ENCODE assay signal across 12 cellular contexts in the genomic region with DNA sequence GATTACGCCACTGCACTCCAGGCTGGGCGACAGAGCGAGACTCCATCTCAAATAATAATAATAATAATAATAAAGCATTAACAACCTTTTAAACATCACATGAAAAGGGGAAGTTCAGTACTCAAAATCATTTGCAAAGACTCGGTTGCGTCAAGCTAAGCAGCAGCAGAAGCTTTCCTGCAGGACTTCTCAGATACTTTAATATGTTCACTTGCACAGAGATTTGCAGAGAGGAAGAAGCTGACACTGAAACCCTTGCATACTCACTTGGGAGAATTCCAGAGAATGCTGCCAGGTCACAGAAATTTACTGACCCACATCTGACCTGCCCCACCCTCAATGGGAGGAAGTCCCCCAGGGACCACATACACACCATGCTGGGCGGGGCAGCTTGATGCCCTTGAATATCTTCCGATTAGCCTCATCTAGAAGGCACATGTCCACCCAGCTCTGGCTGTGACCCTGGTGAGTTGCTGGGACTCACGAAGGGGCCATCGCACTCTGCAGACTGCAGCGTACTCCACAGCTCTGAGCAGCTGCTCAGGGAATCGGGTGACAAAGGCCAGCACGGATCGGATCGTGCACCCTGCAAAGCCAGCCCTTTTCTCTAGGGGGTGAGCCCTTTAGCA.
DNase-seq lines count a peak whose midpoint lies in the region; ATAC-seq, FAIRE-seq and TF ChIP-seq lines count a peak whose summit lies in the region.
"Had no signal": no experiment of that assay in that cellular context is flagged by ENCODE, and none has a peak within 500 bp of the region (broad histone marks: within the 10 kb centered on the region; RNA-seq: fewer than 3 reads in every experiment).

No MANE protein-coding gene starts in this region.

- H3K27me3 ChIP-seq in endodermal cell (ENCODE audit: control insufficient read depth, insufficient read depth, low read length, poor library complexity, severe bottlenecking), result no peaks in the 10 kb centered on the region

- peak; percentile 8 for DNase-seq in NCI-H226
- DNase-seq in endodermal cell, result no peak
- DNase-seq in neural crest cell (ENCODE audit: low read depth, low spot score), result no peak
- no peak for DNase-seq in GM12891 (ENCODE audit: insufficient read length, low spot score)
- no peak for DNase-seq in immature natural killer cell
- DNase-seq: activated CD4-positive, alpha-beta memory T cell treated with anti-CD3 and anti-CD28 coated beads, Interleukin-2, amount 10 ng/mL, durations not matched to agents 7 days and 5 days; aorta; OCI-M1 had no signal

- no peak for TF ChIP-seq CTCF in C4-2B (conservative IDR thresholded peaks at IDR 0.05)
- TF ChIP-seq CTCF in endodermal cell (conservative IDR thresholded peaks at IDR 0.05), result no peak
- TF ChIP-seq CTCF in neural crest cell (conservative IDR thresholded peaks at IDR 0.05), result no peak

- H3K4me3 Mint-ChIP-seq in endodermal cell, result no peak overlapping the region
- peak overlapping the region; percentile 41 for H3K4me3 Mint-ChIP-seq in neural crest cell
- H3K4me3 Mint-ChIP-seq in immature natural killer cell, result no peak overlapping the region
- H3K4me3 Mint-ChIP-seq: activated CD4-positive, alpha-beta memory T cell treated with anti-CD3 and anti-CD28 coated beads, Interleukin-2, amount 10 ng/mL, durations not matched to agents 7 days and 5 days had no signal

- no peak for FAIRE-seq in GM12891 (lab: Jason Lieb, UNC)

- H3K27me3 Mint-ChIP-seq in endodermal cell (ENCODE audit: insufficient read depth) (no peaks in the 10 kb centered on the region), neural crest cell (ENCODE audit: low read depth) (peaks cover 17% of the 10 kb centered on the region), immature natural killer cell (ENCODE audit: low read depth in 3 of 3) (peaks cover 1 to 9% (median 2%) of the 10 kb centered on the region in 3 donors)
- H3K27me3 Mint-ChIP-seq: activated CD4-positive, alpha-beta memory T cell treated with anti-CD3 and anti-CD28 coated beads, Interleukin-2, amount 10 ng/mL, durations not matched to agents 7 days and 5 days had no signal

- peak overlapping the region; percentile 46 for H3K27ac Mint-ChIP-seq in endodermal cell
- H3K27ac Mint-ChIP-seq in neural crest cell (ENCODE audit: unreplicated experiment), result no peak overlapping the region
- peak overlapping the region in 2 of 6 donors; percentile 13 to 93 for H3K27ac Mint-ChIP-seq in immature natural killer cell
- H3K27ac Mint-ChIP-seq: activated CD4-positive, alpha-beta memory T cell treated with anti-CD3 and anti-CD28 coated beads, Interleukin-2, amount 10 ng/mL, durations not matched to agents 7 days and 5 days had no signal

- H3K27ac ChIP-seq in C4-2B, result peak overlapping the region; percentile 39
- H3K27ac ChIP-seq in endodermal cell (ENCODE audit: low read depth, low read length), result no peak overlapping the region
- H3K27ac ChIP-seq: KMS-11 had no signal

- peaks cover 21% of the 10 kb centered on the region for H3K4me1 ChIP-seq in endodermal cell (ENCODE audit: control insufficient read depth, insufficient read depth, low read length)

- H3K4me1 Mint-ChIP-seq in endodermal cell (peaks cover 30% of the 10 kb centered on the region), neural crest cell (peaks cover 74% of the 10 kb centered on the region), immature natural killer cell (peaks cover 43 to 56% of the 10 kb centered on the region in 2 donors)

- 88 to 89% methylated on average over 6 to 11 of the region's 14 CpGs for WGBS in endodermal cell (ENCODE audit: insufficient coverage in 1 of 2, insufficient read length in 1 of 2), 2 experiments

- no peaks in the 10 kb centered on the region for H3K36me3 ChIP-seq in endodermal cell (ENCODE audit: control insufficient read depth, insufficient read depth, low read length)

- no peak overlapping the region for H3K4me3 ChIP-seq in endodermal cell (ENCODE audit: low read length)

- H3K9me3 ChIP-seq in endodermal cell (ENCODE audit: control insufficient read depth, low read length), result no peaks in the 10 kb centered on the region

- H3K36me3 Mint-ChIP-seq in endodermal cell (ENCODE audit: low read depth) (no peaks in the 10 kb centered on the region), neural crest cell (ENCODE audit: low read depth) (no peaks in the 10 kb centered on the region), immature natural killer cell (no peaks in the 10 kb centered on the region)

- no peak for TF ChIP-seq POLR2A in GM12891 (IDR thresholded peaks at IDR 0.05; ENCODE audit: low read depth, low read length)

- H3K9me3 Mint-ChIP-seq in endodermal cell (no peaks in the 10 kb centered on the region), neural crest cell (no peaks in the 10 kb centered on the region), immature natural killer cell (no peaks in the 10 kb centered on the region)
- H3K9me3 Mint-ChIP-seq: activated CD4-positive, alpha-beta memory T cell treated with anti-CD3 and anti-CD28 coated beads, Interleukin-2, amount 10 ng/mL, durations not matched to agents 7 days and 5 days had no signal

- ATAC-seq in GM19328 (IDR thresholded peaks at IDR 0.05; ENCODE audit: unreplicated experiment) (no peak), GM18520 (IDR thresholded peaks at IDR 0.05; ENCODE audit: unreplicated experiment) (no peak)

- H3K9ac ChIP-seq in endodermal cell (ENCODE audit: extremely low read depth, low read length, poor library complexity, severe bottlenecking), result no peak overlapping the region
- H3K9ac ChIP-seq: KMS-11 had no signal

TF ChIP-seq in GM12891, 5 proteins besides CTCF, POLR2A, EP300 and RAD21:
- TF ChIP-seq PAX5 (IDR thresholded peaks at IDR 0.05; ENCODE audit: insufficient read depth, low read length, severe bottlenecking) (no peak), POLR2AphosphoS5 (IDR thresholded peaks at IDR 0.05; ENCODE audit: low read depth, low read length) (no peak), SPI1 (IDR thresholded peaks at IDR 0.05; ENCODE audit: low read depth, low read length) (no peak), POU2F2 (IDR thresholded peaks at IDR 0.05; ENCODE audit: low read depth, low read length) (no peak), TAF1 (IDR thresholded peaks at IDR 0.05; ENCODE audit: low read depth, low read length) (no peak)
